ENCODE assay signal across 8 cellular contexts in genomic region chr4:780730-781492, GRCh38. TPM values are rescaled to one million over a fixed set of nuclear protein-coding genes. Genes with fewer than 3 reads are reported as not detected.
DNase-seq lines count a peak whose midpoint lies in the region; ATAC-seq and TF ChIP-seq lines count a peak whose summit lies in the region.

No MANE protein-coding gene starts in this region.

- ATAC-seq in stimulated activated naive CD8-positive, alpha-beta T cell treated with anti-CD3 and anti-CD28 coated beads, Interleukin-15, Interleukin-2, amounts not matched to agents 100 U/mL and 50 U/mL, for 24 hours, result no peak
- ATAC-seq in SK-N-SH treated with all-trans-retinoic acid at 6 μM for 48 hours (peak; percentile 0; the same call in 2 of the 3 replicates), sciatic nerve (no peak), HG03342 (IDR thresholded peaks at IDR 0.05; ENCODE audit: unreplicated experiment) (no peak)

- TF ChIP-seq CTCF in foreskin fibroblast (IDR thresholded peaks at IDR 0.05; ENCODE audit: low read depth, low read length), result no peak

- H3K36me3 Mint-ChIP-seq in stimulated activated naive CD8-positive, alpha-beta T cell treated with anti-CD3 and anti-CD28 coated beads, Interleukin-15, Interleukin-2, amounts not matched to agents 100 ng/mL and 50 ng/mL, for 24 hours (ENCODE audit: low read depth), result peaks cover 44% of the 10 kb centered on the region

- peak overlapping the region; percentile 88 to 89 for H3K4me3 ChIP-seq in foreskin fibroblast (ENCODE audit: low read depth in 1 of 2, low read length in 2 of 2)

- H3K27me3 Mint-ChIP-seq in stimulated activated naive CD8-positive, alpha-beta T cell treated with anti-CD3 and anti-CD28 coated beads, Interleukin-15, Interleukin-2, amounts not matched to agents 100 ng/mL and 50 ng/mL, for 24 hours, result peaks cover 21% of the 10 kb centered on the region

- DNase-seq in stimulated activated naive CD8-positive, alpha-beta T cell treated with anti-CD3 and anti-CD28 coated beads, Interleukin-15, Interleukin-2, amounts not matched to agents 100 U/mL and 50 U/mL, for 24 hours, result no peak
- DNase-seq in foreskin fibroblast, result no peak
- DNase-seq in sciatic nerve (ENCODE audit: low spot score), result peak; percentile 67
- DNase-seq in COR-L47 (lab: John Stamatoyannopoulos, UW), result no peak
- DNase-seq in OCI-M1 (lab: John Stamatoyannopoulos, UW), result no peak

- H3K9me3 Mint-ChIP-seq in stimulated activated naive CD8-positive, alpha-beta T cell treated with anti-CD3 and anti-CD28 coated beads, Interleukin-15, Interleukin-2, amounts not matched to agents 100 ng/mL and 50 ng/mL, for 24 hours, result no peaks in the 10 kb centered on the region

- H3K4me1 Mint-ChIP-seq in stimulated activated naive CD8-positive, alpha-beta T cell treated with anti-CD3 and anti-CD28 coated beads, Interleukin-15, Interleukin-2, amounts not matched to agents 100 ng/mL and 50 ng/mL, for 24 hours (ENCODE audit: low read depth), result peaks cover 50% of the 10 kb centered on the region

- H3K27ac Mint-ChIP-seq in stimulated activated naive CD8-positive, alpha-beta T cell treated with anti-CD3 and anti-CD28 coated beads, Interleukin-15, Interleukin-2, amounts not matched to agents 100 ng/mL and 50 ng/mL, for 24 hours, result peak overlapping the region; percentile 88

- H3K4me3 Mint-ChIP-seq in stimulated activated naive CD8-positive, alpha-beta T cell treated with anti-CD3 and anti-CD28 coated beads, Interleukin-15, Interleukin-2, amounts not matched to agents 100 ng/mL and 50 ng/mL, for 24 hours, result peak overlapping the region; percentile 86

- intact Hi-C loops in sciatic nerve (cut with DNase I), result no loop called here

TF ChIP-seq in SK-N-SH treated with all-trans-retinoic acid at 6 μM for 48 hours, 23 proteins besides CTCF, POLR2A, EP300 and RAD21:
- TF ChIP-seq CSRNP3 (CRISPR knock-in tag; IDR thresholded peaks at IDR 0.05) (no peak), ISL1 (CRISPR knock-in tag; IDR thresholded peaks at IDR 0.05) (no peak), RARB (CRISPR knock-in tag; IDR thresholded peaks at IDR 0.05) (no peak), GLIS3 (CRISPR knock-in tag; IDR thresholded peaks at IDR 0.05) (no peak), CSDC2 (CRISPR knock-in tag; IDR thresholded peaks at IDR 0.05) (no peak)

RNA-seq across cellular contexts. Expression of gene CPLX1, which starts 45.0 kb away (rescaled TPM):
- total RNA-seq in sciatic nerve, result 11.6 TPM
